8 cellular contexts compared by ENCODE assay signal in genomic region chr1:155860939-155861496, GRCh38. TPM values are rescaled to one million over a fixed set of nuclear protein-coding genes. Genes with fewer than 3 reads are reported as not detected.
A peak's percentile ranks its signal among the peaks of the same experiment; 100 is the strongest.
DNase-seq lines count a peak whose midpoint lies in the region; TF ChIP-seq lines count a peak whose summit lies in the region.

No MANE protein-coding gene starts in this region.

- DNase-seq in GM03348 (ENCODE audit: low spot score) (peak; percentile 24), NT2/D1 (ENCODE audit: low read depth, low spot score) (no peak), esophagus muscularis mucosa (ENCODE audit: extremely low spot score) (no peak), retinal pigment epithelial cell (ENCODE audit: low read depth) (no peak), DMS114 treated with DMSO at 0.1 percent for 48 hours (lab: John Stamatoyannopoulos, UW; ENCODE audit: unreplicated experiment) (no peak), cortex of kidney (lab: John Stamatoyannopoulos, UW) (no peak), iPS-NIHi11 (ENCODE audit: low spot score) (no peak)
- no peak for DNase-seq in effector CD8-positive, alpha-beta T cell (lab: John Stamatoyannopoulos, UW)

- intact Hi-C loops in esophagus muscularis mucosa (cut with DNase I) = loop anchor here (10.0 kb wide), 1 partner anchor 54 kb away; the partner anchor contains the start of gene RIT1

- 53% methylated on average over 2 of the region's 2 CpGs for WGBS in esophagus muscularis mucosa

- H3K4me1 ChIP-seq in NT2/D1 (ENCODE audit: insufficient read depth, insufficient read length) (peaks cover 8% of the 10 kb centered on the region), esophagus muscularis mucosa (peaks cover 21 to 42% (median 38%) of the 10 kb centered on the region in 4 donors)

- H3K27ac ChIP-seq in esophagus muscularis mucosa (replicated peaks in 1 of 4) = peak overlapping the region; percentile 79 to 92 (median 88)

- no peaks in the 10 kb centered on the region for H3K36me3 ChIP-seq in NT2/D1 (ENCODE audit: insufficient read depth, insufficient read length, low read length)
- no peaks in the 10 kb centered on the region for H3K36me3 ChIP-seq in esophagus muscularis mucosa

- no peak for TF ChIP-seq EP300 in esophagus muscularis mucosa (IDR thresholded peaks at IDR 0.05)

- no peaks in the 10 kb centered on the region for H3K9me3 ChIP-seq in NT2/D1 (ENCODE audit: insufficient read depth, low read length)
- no peaks in the 10 kb centered on the region for H3K9me3 ChIP-seq in esophagus muscularis mucosa

- TF ChIP-seq CTCF in esophagus muscularis mucosa (IDR thresholded peaks at IDR 0.05) (no peak), retinal pigment epithelial cell (conservative IDR thresholded peaks at IDR 0.05; ENCODE audit: low read depth, low read length) (no peak)

- H3K27me3 ChIP-seq in NT2/D1 (ENCODE audit: insufficient read depth, insufficient read length) (peaks cover 6% of the 10 kb centered on the region), esophagus muscularis mucosa (no peaks in the 10 kb centered on the region)

- TF ChIP-seq POLR2A in esophagus muscularis mucosa (IDR thresholded peaks at IDR 0.05; ENCODE audit: low read depth) = no peak

- H3K9ac ChIP-seq in NT2/D1 (ENCODE audit: insufficient read length, low read depth) = peak overlapping the region; percentile 79

- peak overlapping the region; percentile 52 for H3K4me3 ChIP-seq in NT2/D1 (ENCODE audit: insufficient read length, low read depth)
- H3K4me3 ChIP-seq in esophagus muscularis mucosa = peak overlapping the region; percentile 50 to 56 (median 54)
- peak overlapping the region; percentile 60 for H3K4me3 ChIP-seq in retinal pigment epithelial cell (ENCODE audit: low read length)

RNA-seq across cellular contexts. Expression of gene SYT11, which starts 1.7 kb away (rescaled TPM):
- total RNA-seq in esophagus muscularis mucosa = 10 to 100 TPM in 3 of 4 donors, 1 to 10 TPM in 1; 8.3 to 25.2 (median 20.3) TPM

RNA-seq across cellular contexts. Expression of gene GON4L, which starts 4.0 kb away (rescaled TPM):
- total RNA-seq in esophagus muscularis mucosa = 10 to 100 TPM; 26.5 to 49.8 (median 28.3) TPM

RNA-seq across cellular contexts. Expression of gene RIT1, which starts 50.1 kb away (rescaled TPM):
- 10 to 100 TPM; 23.0 to 36.8 (median 32.3) TPM for total RNA-seq in esophagus muscularis mucosa
